In genomic region chr13:113913838-113914237, GRCh38 we compare ENCODE assay signal across 7 cellular contexts. TPM values are rescaled to one million over a fixed set of nuclear protein-coding genes. Genes with fewer than 3 reads are reported as not detected.
DNase-seq lines count a peak whose midpoint lies in the region; ATAC-seq, FAIRE-seq and TF ChIP-seq lines count a peak whose summit lies in the region.
"Not testable (repeated sequence)": the region's sequence is repeated elsewhere in the genome, so short reads cannot be mapped to it uniquely, and the experiment has no call there.

No MANE protein-coding gene starts in this region.

- BruUV-seq in HCT116 (replicated peaks; lab: Mats Ljungman, UMichigan), result not testable (repeated sequence)

- H3K56ac ChIP-seq in H1 (replicated peaks; ENCODE audit: insufficient read length, low read depth, low read length), result not testable (repeated sequence)

- not testable (repeated sequence) for H4K5ac ChIP-seq in H1 (ENCODE audit: insufficient read length, low read depth, low read length)

- peaks cover 39% of the 10 kb centered on the region for H3K27me3 Mint-ChIP-seq in activated CD8-positive, alpha-beta T cell treated with anti-CD3 and anti-CD28 coated beads, Interleukin-2, amount 10 ng/mL, durations not matched to agents 7 days and 5 days (ENCODE audit: low read depth)

- H3K23me2 ChIP-seq in H1 (ENCODE audit: low read depth, low read length), result not testable (repeated sequence)

- not testable (repeated sequence) for H3K79me2 ChIP-seq in HCT116 (ENCODE audit: insufficient read depth, low read length); H1 (ENCODE audit: control insufficient read depth in 1 of 2, insufficient read depth in 2 of 2, low read length in 2 of 2); keratinocyte (ENCODE audit: control insufficient read depth, insufficient read depth, low read length)

- not testable (repeated sequence) for H2BK120ac ChIP-seq in H1 (replicated peaks; ENCODE audit: low read depth, low read length)

- 0 out of 2 replicates have a peak overlapping the region, but pooled peaks have one; percentile 39 for H2AK5ac ChIP-seq in H1 (ENCODE audit: low read depth, low read length)

- TF ChIP-seq POLR2A in HCT116 (IDR thresholded peaks at IDR 0.05; ENCODE audit: borderline replicate concordance, extremely low read depth, insufficient read depth, insufficient read length); H1 (IDR thresholded peaks at IDR 0.05; ENCODE audit: control extremely low read depth in 1 of 2, low read depth in 2 of 2, low read length in 2 of 2): not testable (repeated sequence)

- H3K4me1 ChIP-seq in HCT116 (ENCODE audit: control insufficient read depth in 1 of 2, insufficient read depth in 2 of 2, low read length in 2 of 2), result peaks cover 12 to 27% of the 10 kb centered on the region in 2 experiments
- H3K4me1 ChIP-seq in RWPE2 (ENCODE audit: insufficient read depth, poor library complexity, severe bottlenecking); H1 (replicated peaks in 1 of 4; ENCODE audit: control insufficient read depth in 3 of 4, insufficient read depth in 4 of 4, low read length in 3 of 4); keratinocyte (ENCODE audit: control insufficient read depth, extremely low read depth, insufficient read depth, low read length): not testable (repeated sequence)

- not testable (repeated sequence) for TF ChIP-seq CTCF in HCT116 (IDR thresholded peaks at IDR 0.05 in 2 of 3, conservative IDR thresholded peaks at IDR 0.05 in 1 of 3; ENCODE audit: borderline replicate concordance in 1 of 3, insufficient read depth in 1 of 3, low read depth in 2 of 3, low read length in 2 of 3); RWPE2 (IDR thresholded peaks at IDR 0.05; ENCODE audit: poor library complexity, severe bottlenecking); H1 (IDR thresholded peaks at IDR 0.05; ENCODE audit: control extremely low read depth in 1 of 3, insufficient read depth in 1 of 3, low read depth in 1 of 3, low read length in 3 of 3); keratinocyte (optimal IDR thresholded peaks at IDR 0.05 in 1 of 3, IDR thresholded peaks at IDR 0.05 in 1 of 3, conservative IDR thresholded peaks at IDR 0.05 in 1 of 3; ENCODE audit: extremely low read depth in 1 of 3, insufficient read depth in 2 of 3, low read length in 3 of 3)

- not testable (repeated sequence) for H3K9me3 ChIP-seq in HCT116 (ENCODE audit: control insufficient read depth in 1 of 2, insufficient read depth in 1 of 2, low read depth in 1 of 2, low read length in 2 of 2); H1 (ENCODE audit: insufficient read depth in 2 of 2, low read depth in 1 of 2, low read length in 1 of 2)
- H3K9me3 ChIP-seq in RWPE2 (ENCODE audit: severe bottlenecking) (peaks cover 15% of the 10 kb centered on the region), keratinocyte (ENCODE audit: control insufficient read depth, low read depth, low read length) (peaks cover 13% of the 10 kb centered on the region)

- not testable (repeated sequence) for H3K4me3 Mint-ChIP-seq in activated CD8-positive, alpha-beta T cell treated with anti-CD3 and anti-CD28 coated beads, Interleukin-2, amount 10 ng/mL, durations not matched to agents 7 days and 5 days

- H2BK5ac ChIP-seq in H1 (ENCODE audit: low read depth, low read length), result not testable (repeated sequence)

- not testable (repeated sequence) for H2AFZ ChIP-seq in HCT116 (ENCODE audit: low read depth, low read length, poor library complexity, severe bottlenecking); H1 (ENCODE audit: low read length); keratinocyte (ENCODE audit: control insufficient read depth, low read length)

- H3K36me3 Mint-ChIP-seq in activated CD8-positive, alpha-beta T cell treated with anti-CD3 and anti-CD28 coated beads, Interleukin-2, amount 10 ng/mL, durations not matched to agents 7 days and 5 days (ENCODE audit: low read depth), result not testable (repeated sequence)

- H3K23ac ChIP-seq in H1 (ENCODE audit: insufficient read length), result not testable (repeated sequence)

- FAIRE-seq in H1 (lab: Jason Lieb, UNC); keratinocyte (lab: Jason Lieb, UNC): not testable (repeated sequence)

- H2BK20ac ChIP-seq in H1 (ENCODE audit: low read length), result not testable (repeated sequence)

- not testable (repeated sequence) for H3K9me1 ChIP-seq in keratinocyte (ENCODE audit: control insufficient read depth, extremely low read depth, insufficient read depth, low read length)

- not testable (repeated sequence) for ATAC-seq in HCT116; RWPE2 (ENCODE audit: low read depth); activated CD8-positive, alpha-beta T cell treated with anti-CD3 and anti-CD28 coated beads, Interleukin-2, amount 10 ng/mL, durations not matched to agents 7 days and 5 days; sciatic nerve

- POLR2A ChIA-PET in HCT116 (lab: Charles Lee); activated CD8-positive, alpha-beta T cell treated with anti-CD3 and anti-CD28 coated beads, Interleukin-2, amount 10 ng/mL, durations not matched to agents 7 days and 5 days (lab: Charles Lee); H1 (lab: Charles Lee; ENCODE audit: partially characterized antibody): not testable (repeated sequence)

- not testable (repeated sequence) for H3K4me1 Mint-ChIP-seq in activated CD8-positive, alpha-beta T cell treated with anti-CD3 and anti-CD28 coated beads, Interleukin-2, amount 10 ng/mL, durations not matched to agents 7 days and 5 days (ENCODE audit: low read depth)

- not testable (repeated sequence) for H3K9ac ChIP-seq in HCT116 (ENCODE audit: low read length); H1 (replicated peaks in 1 of 4; ENCODE audit: extremely low read depth in 1 of 4, low read depth in 3 of 4, low read length in 3 of 4); keratinocyte (ENCODE audit: control insufficient read depth, extremely low read depth, insufficient read depth, low read length)

- H2BK12ac ChIP-seq in H1 (ENCODE audit: low read depth, low read length), result 0 out of 2 replicates have a peak overlapping the region, but pooled peaks have one; percentile 50

- H3K79me1 ChIP-seq in H1 (ENCODE audit: low read depth, low read length), result not testable (repeated sequence)

- CTCF ChIA-PET in HCT116 (lab: Charles Lee); activated CD8-positive, alpha-beta T cell treated with anti-CD3 and anti-CD28 coated beads, Interleukin-2, amount 10 ng/mL, durations not matched to agents 7 days and 5 days (lab: Charles Lee); H1 (lab: Charles Lee; ENCODE audit: partially characterized antibody): not testable (repeated sequence)

- TF ChIP-seq EP300 in H1 (IDR thresholded peaks at IDR 0.05; ENCODE audit: borderline replicate concordance in 1 of 2, low read depth in 2 of 2, low read length in 2 of 2), result not testable (repeated sequence)

- not testable (repeated sequence) for H3K14ac ChIP-seq in H1 (ENCODE audit: insufficient read length)

- peak overlapping the region in 1 of 2 experiments; percentile 30; a peak in 1 of 4 replicates for H3K4me3 ChIP-seq in HCT116 (replicated peaks in 1 of 2; ENCODE audit: low read depth in 1 of 2, low read length in 2 of 2)
- not testable (repeated sequence) for H3K4me3 ChIP-seq in RWPE2 (ENCODE audit: severe bottlenecking); H1 (ENCODE audit: extremely low read depth in 1 of 4, insufficient read depth in 2 of 4, low read depth in 3 of 4, low read length in 4 of 4); keratinocyte (ENCODE audit: control insufficient read depth in 2 of 3, extremely low read depth in 1 of 3, insufficient read depth in 2 of 3, low read depth in 1 of 3, low read length in 3 of 3)

- not testable (repeated sequence) for H3K27ac Mint-ChIP-seq in activated CD8-positive, alpha-beta T cell treated with anti-CD3 and anti-CD28 coated beads, Interleukin-2, amount 10 ng/mL, durations not matched to agents 7 days and 5 days

- RAD21 ChIA-PET in HCT116 (lab: Charles Lee; ENCODE audit: low non-redundant PET in 1 of 2, low total read pairs in 2 of 2, uncharacterized antibody in 2 of 2, unreplicated experiment in 2 of 2), result not testable (repeated sequence)

- H3K4ac ChIP-seq in H1 (replicated peaks; ENCODE audit: insufficient read length, low read depth, low read length), result not testable (repeated sequence)

- H3K36me3 ChIP-seq in HCT116 (ENCODE audit: control insufficient read depth in 1 of 2, insufficient read depth in 2 of 2, low read length in 2 of 2); RWPE2 (ENCODE audit: low read depth); H1 (ENCODE audit: control insufficient read depth in 2 of 4, insufficient read depth in 4 of 4, low read length in 3 of 4); keratinocyte (ENCODE audit: control insufficient read depth in 2 of 2, extremely low read depth in 1 of 2, insufficient read depth in 2 of 2, low read length in 2 of 2): not testable (repeated sequence)

- not testable (repeated sequence) for H3K27me3 ChIP-seq in HCT116 (ENCODE audit: insufficient read depth, low read length); RWPE2 (ENCODE audit: insufficient read depth, poor library complexity, severe bottlenecking); H1 (replicated peaks in 1 of 4; ENCODE audit: control insufficient read depth in 3 of 4, extremely low read depth in 1 of 4, insufficient read depth in 3 of 4, low read length in 3 of 4); keratinocyte (ENCODE audit: control insufficient read depth, extremely low read depth, insufficient read depth, low read length)

- intact Hi-C loops in HCT116 (cut with micrococcal nuclease); sciatic nerve (cut with DNase I): not testable (repeated sequence)

- not testable (repeated sequence) for TF ChIP-seq RAD21 in HCT116 (IDR thresholded peaks at IDR 0.05; ENCODE audit: low read depth); H1 (IDR thresholded peaks at IDR 0.05 in 1 of 2, conservative IDR thresholded peaks at IDR 0.05 in 1 of 2; ENCODE audit: low read depth in 2 of 2, low read length in 2 of 2)

- dilution Hi-C loops in keratinocyte (cut with MboI; ENCODE audit: extremely low pct_ligation_motif_present, low sequenced_read_pairs), result not testable (repeated sequence)

- H3K18ac ChIP-seq in H1 (ENCODE audit: extremely low read depth, low read length), result not testable (repeated sequence)

- H4K20me1 ChIP-seq in HCT116 (ENCODE audit: insufficient read depth); H1 (replicated peaks in 1 of 2; ENCODE audit: control insufficient read depth in 1 of 2, insufficient read depth in 2 of 2, low read length in 2 of 2); keratinocyte (ENCODE audit: control insufficient read depth, extremely low read depth, insufficient read depth, low read length): not testable (repeated sequence)

- H3K27ac ChIP-seq in HCT116 (ENCODE audit: low read depth, low read length), result peak overlapping the region; percentile 80
- H3K27ac ChIP-seq in RWPE2 (ENCODE audit: poor library complexity, severe bottlenecking), result peak overlapping the region; percentile 97
- not testable (repeated sequence) for H3K27ac ChIP-seq in H1 (ENCODE audit: low read depth, low read length)
- peak overlapping the region; percentile 59 for H3K27ac ChIP-seq in keratinocyte (ENCODE audit: control insufficient read depth, insufficient read depth, low read length)

- not testable (repeated sequence) for H2BK15ac ChIP-seq in H1 (ENCODE audit: low read length)

- DNase-seq in HCT116 (ENCODE audit: low read depth, low spot score) (peak; percentile 54), keratinocyte (ENCODE audit: low read depth, low spot score) (peak; percentile 46), sciatic nerve (ENCODE audit: low spot score) (peak; percentile 14)
- DNase-seq in RWPE2 (ENCODE audit: low spot score); H1 (ENCODE audit: low read depth in 1 of 2, low spot score in 2 of 2): not testable (repeated sequence)
- peak; percentile 17 for DNase-seq in activated CD8-positive, alpha-beta T cell treated with anti-CD3 and anti-CD28 coated beads, Interleukin-2, amount 10 ng/mL, durations not matched to agents 7 days and 5 days
- peak; percentile 52 for DNase-seq in activated effector memory CD4-positive, alpha-beta T cell treated with anti-CD3 and anti-CD28 coated beads, Interleukin-2, amount 50 U/mL, for 16 hours

- peak overlapping the region; percentile 69 for H3K4me2 ChIP-seq in HCT116 (ENCODE audit: low read length)
- H3K4me2 ChIP-seq in H1 (ENCODE audit: insufficient read depth in 1 of 2, low read depth in 2 of 2, low read length in 2 of 2); keratinocyte (ENCODE audit: control insufficient read depth, extremely low read depth, insufficient read depth, low read depth, low read length): not testable (repeated sequence)

- not testable (repeated sequence) for H4K8ac ChIP-seq in H1 (ENCODE audit: extremely low read depth, insufficient read depth, low read length)

- H3K9me2 ChIP-seq in HCT116 (ENCODE audit: insufficient read depth), result not testable (repeated sequence)

- 94% methylated on average over 22 of the region's 22 CpGs; no CpG with 5 or more reads in 1 of the 2 experiments for WGBS in H1 (ENCODE audit: extremely low coverage in 1 of 2, insufficient coverage in 1 of 2, insufficient read length in 1 of 2, insufficient replicate concordance in 2 of 2, low coverage in 1 of 2, low lambda C conversion rate in 2 of 2, missing lambda C conversion rate in 1 of 2), 2 experiments

- H3K9me3 Mint-ChIP-seq in activated CD8-positive, alpha-beta T cell treated with anti-CD3 and anti-CD28 coated beads, Interleukin-2, amount 10 ng/mL, durations not matched to agents 7 days and 5 days (ENCODE audit: insufficient read depth), result not testable (repeated sequence)

- H4K91ac ChIP-seq in H1 (replicated peaks; ENCODE audit: insufficient read length, low read length), result not testable (repeated sequence)

RNA-seq across cellular contexts. Expression of gene GAS6, which starts 50.0 kb away (rescaled TPM):
- total RNA-seq in HCT116 (2021; ENCODE audit: unreplicated experiment) (49.4 TPM), sciatic nerve (302 TPM)
- 48.8 and 55.5 TPM in 2 replicates for polyA plus RNA-seq in HCT116 (2012)
- total RNA-seq in activated CD8-positive, alpha-beta T cell treated with anti-CD3 and anti-CD28 coated beads, Interleukin-2, amount 10 ng/mL, durations not matched to agents 7 days and 5 days, result under 1 TPM; 0.53 to 0.65 TPM
- 18.4 and 18.6 TPM in 2 replicates for total RNA-seq in H1 (2021; fragmentation: NEBNext Ultra II Directional; extraction: Animal tissue kit (Norgen Biotek cat#: 25700))
- polyA plus RNA-seq in H1 (2011; rRNA removed) (31.0 and 37.3 TPM in 2 replicates), keratinocyte (163 to 267 TPM (median 166 TPM) in 3 replicates)
- 33.1 TPM for polyA plus RNA-seq in H1 (2011; cell fraction: cytosol; rRNA removed)
- 60.3 TPM for polyA plus RNA-seq in H1 (2011; cell fraction: nucleus; rRNA removed)
- polyA plus RNA-seq in H1 (2012, experiment 1 of 2), result 17.9 to 34.8 TPM (median 30.9 TPM) in 4 replicates
- polyA plus RNA-seq in H1 (2012, experiment 2 of 2), result 18.3 TPM
- 11.4 TPM for polyA plus RNA-seq in H1 (2013, experiment 1 of 2)
- polyA plus RNA-seq in H1 (2013, experiment 2 of 2), result 10.5 TPM
- polyA minus RNA-seq in H1 (2011; rRNA and poly(A)+ RNA removed), result 6.4 and 7.4 TPM in 2 replicates
- 11.8 TPM for polyA minus RNA-seq in H1 (2011; cell fraction: cytosol; rRNA and poly(A)+ RNA removed)
- 13.8 TPM for polyA minus RNA-seq in H1 (2011; cell fraction: nucleus; rRNA and poly(A)+ RNA removed)
- 97.3 TPM for polyA plus RNA-seq in keratinocyte (2011; ENCODE audit: low read depth)
- 121 and 265 TPM in 2 replicates for polyA plus RNA-seq in keratinocyte (2011; cell fraction: cytosol; rRNA removed)
- polyA plus RNA-seq in keratinocyte (2011; cell fraction: nucleus; rRNA removed), result 353 and 513 TPM in 2 replicates
- polyA plus RNA-seq in keratinocyte (2012; ENCODE audit: low replicate concordance), result 57.5 and 273 TPM in 2 replicates
- 77.0 to 179 TPM (median 83.9 TPM) in 3 replicates for polyA minus RNA-seq in keratinocyte
- 246 TPM for polyA minus RNA-seq in keratinocyte (2011; cell fraction: cytosol; rRNA and poly(A)+ RNA removed)
- polyA minus RNA-seq in keratinocyte (2011; cell fraction: nucleus; rRNA and poly(A)+ RNA removed), result 176 and 206 TPM in 2 replicates

Comparison
In these comparisons a context has a peak if more than half of its experiments do, and no peak if none do; other contexts are left out.
1. RNA of gene GAS6, which starts 50.0 kb away (total RNA-seq): 302 TPM in sciatic nerve (single experiment), 49.4 TPM in HCT116 (single experiment) and 18.4 to 18.6 TPM in H1; 0.53 to 0.65 TPM in activated CD8-positive, alpha-beta T cell treated with anti-CD3 and anti-CD28 coated beads, Interleukin-2, amount 10 ng/mL, durations not matched to agents 7 days and 5 days; every median in the first group is over 10 times any median in the second.